Comparison of ENCODE assay signal across 1 cellular context in the genomic region with DNA sequence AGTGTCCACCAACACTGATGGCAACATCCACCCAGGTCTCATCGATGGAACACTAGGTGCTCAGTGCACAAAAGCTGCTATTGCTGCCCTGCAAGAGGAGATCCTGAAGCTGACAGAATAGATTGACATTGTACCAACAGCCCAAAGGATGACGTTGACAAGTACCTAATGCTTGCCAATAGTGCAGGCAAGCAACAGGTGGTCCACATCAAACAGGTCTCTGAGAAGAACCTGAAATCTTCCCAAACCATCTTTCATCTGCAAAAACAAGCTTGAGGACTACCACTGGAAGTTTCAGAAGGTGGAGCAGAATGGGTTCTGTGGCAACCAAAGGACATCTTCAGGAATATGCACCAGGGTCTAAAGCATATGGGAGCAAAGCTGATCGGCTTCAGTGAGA.
TF ChIP-seq lines count a peak whose summit lies in the region.

No MANE protein-coding gene starts in this region.

TF ChIP-seq in HEK293, 187 proteins besides CTCF, POLR2A, EP300 and RAD21 (continued from another document):
- TF ChIP-seq, protein P1, sequence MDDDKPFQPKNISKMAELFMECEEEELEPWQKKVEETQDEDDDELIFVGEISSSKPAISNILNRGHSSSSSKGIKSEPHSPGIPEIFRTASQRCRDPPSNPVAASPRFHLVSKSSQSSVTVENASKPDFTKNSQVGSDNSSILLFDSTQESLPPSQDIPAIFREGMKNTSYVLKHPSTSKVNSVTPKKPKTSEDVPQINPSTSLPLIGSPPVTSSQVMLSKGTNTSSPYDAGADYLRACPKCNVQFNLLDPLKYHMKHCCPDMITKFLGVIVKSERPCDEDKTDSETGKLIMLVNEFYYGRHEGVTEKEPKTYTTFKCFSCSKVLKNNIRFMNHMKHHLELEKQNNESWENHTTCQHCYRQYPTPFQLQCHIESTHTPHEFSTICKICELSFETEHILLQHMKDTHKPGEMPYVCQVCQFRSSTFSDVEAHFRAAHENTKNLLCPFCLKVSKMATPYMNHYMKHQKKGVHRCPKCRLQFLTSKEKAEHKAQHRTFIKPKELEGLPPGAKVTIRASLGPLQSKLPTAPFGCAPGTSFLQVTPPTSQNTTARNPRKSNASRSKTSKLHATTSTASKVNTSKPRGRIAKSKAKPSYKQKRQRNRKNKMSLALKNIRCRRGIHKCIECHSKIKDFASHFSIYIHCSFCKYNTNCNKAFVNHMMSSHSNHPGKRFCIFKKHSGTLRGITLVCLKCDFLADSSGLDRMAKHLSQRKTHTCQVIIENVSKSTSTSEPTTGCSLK (tag by site-specific recombination; IDR thresholded peaks at IDR 0.05): no peak
- TF ChIP-seq ZNF302 (tag by site-specific recombination; IDR thresholded peaks at IDR 0.05; ENCODE audit: low read depth): no peak
- TF ChIP-seq ZNF394 (tag by site-specific recombination; IDR thresholded peaks at IDR 0.05; ENCODE audit: borderline replicate concordance): no peak
- no peak for TF ChIP-seq ZNF138 (tag by site-specific recombination; IDR thresholded peaks at IDR 0.05; ENCODE audit: borderline replicate concordance)
- no peak for TF ChIP-seq YY1 (tag by site-specific recombination; IDR thresholded peaks at IDR 0.05)
- peak; percentile 91 for TF ChIP-seq SCRT2 (tag by site-specific recombination; IDR thresholded peaks at IDR 0.05)
- TF ChIP-seq ZNF510 (tag by site-specific recombination; IDR thresholded peaks at IDR 0.05; ENCODE audit: insufficient replicate concordance): no peak
